ENCODE assay signal across 10 cellular contexts in the genomic region with DNA sequence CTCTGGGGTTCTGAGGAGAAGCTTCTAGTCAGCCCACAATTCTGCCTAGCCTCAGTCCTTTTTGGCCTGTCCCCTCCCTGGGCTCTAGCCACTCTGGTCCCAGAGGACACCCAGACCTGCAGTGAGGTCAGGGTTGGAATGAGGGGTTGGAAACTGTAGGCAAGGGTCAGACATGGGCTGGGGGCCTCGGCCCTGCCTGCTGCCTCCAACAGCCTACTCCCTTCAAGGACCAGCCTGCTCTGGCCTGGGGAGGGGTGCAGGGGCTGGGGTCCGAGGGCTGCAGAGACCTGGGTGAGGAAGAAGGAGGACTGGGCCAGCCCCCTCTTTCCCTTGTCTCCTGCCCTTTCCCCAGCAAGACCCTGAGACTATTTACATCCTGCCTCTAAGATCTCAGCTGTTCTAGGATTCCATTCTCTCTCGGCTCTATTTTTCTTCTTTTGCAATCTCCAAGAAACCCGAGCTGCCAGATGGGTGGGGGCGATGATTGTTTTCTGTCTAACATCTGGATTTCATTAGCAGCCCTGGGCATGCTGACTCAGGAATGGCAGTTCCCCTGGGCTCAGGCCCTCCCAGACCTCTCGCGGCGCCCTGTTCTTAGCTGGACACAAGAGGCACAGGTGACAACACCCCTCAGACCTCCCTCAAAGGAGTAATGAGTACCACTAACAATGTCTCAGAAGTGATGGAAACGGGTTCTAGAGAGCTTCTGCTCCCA. TPM values are rescaled to one million over a fixed set of nuclear protein-coding genes. Genes with fewer than 3 reads are reported as not detected.
A peak's percentile ranks its signal among the peaks of the same experiment; 100 is the strongest.
DNase-seq lines count a peak whose midpoint lies in the region; ATAC-seq and TF ChIP-seq lines count a peak whose summit lies in the region.
"Had no signal": no experiment of that assay in that cellular context is flagged by ENCODE, and none has a peak within 500 bp of the region (broad histone marks: within the 10 kb centered on the region; RNA-seq: fewer than 3 reads in every experiment).

No MANE protein-coding gene starts in this region.

- H3K4me3 ChIP-seq in BE2C (ENCODE audit: low read depth, low read length) = no peak overlapping the region
- H3K4me3 ChIP-seq in WI38 (ENCODE audit: low read depth, low read length) = peak overlapping the region; percentile 20; the same call in 1 of the 2 replicates
- H3K4me3 ChIP-seq in foreskin fibroblast (ENCODE audit: low read depth in 1 of 2, low read length in 2 of 2) = no peak overlapping the region

- no peak for TF ChIP-seq CTCF in BE2C (IDR thresholded peaks at IDR 0.05; ENCODE audit: low read depth, low read length)
- TF ChIP-seq CTCF in WI38 (IDR thresholded peaks at IDR 0.05; ENCODE audit: low read depth, low read length) = no peak
- no peak for TF ChIP-seq CTCF in foreskin fibroblast (IDR thresholded peaks at IDR 0.05; ENCODE audit: low read depth, low read length)

- H3K27me3 ChIP-seq in BE2C = no peaks in the 10 kb centered on the region

- DNase-seq in BE2C (peak; percentile 69), foreskin fibroblast (peak; percentile 93 to 96), sciatic nerve (ENCODE audit: low spot score) (peak; percentile 75), NCI-H2227 treated with DMSO at 0.1 percent for 48 hours (lab: John Stamatoyannopoulos, UW) (no peak), NCI-H1048 (lab: John Stamatoyannopoulos, UW) (no peak), DMS53 (lab: John Stamatoyannopoulos, UW) (no peak)
- no peak for DNase-seq in NK-92 treated with Interleukin-12 subunit alpha and Interleukin-12 subunit beta, amount 100 ng/mL, for 24 hours (lab: John Stamatoyannopoulos, UW)
- DNase-seq: activated CD4-positive, alpha-beta T cell treated with anti-CD3 and anti-CD28 coated beads, Interleukin-2, amount 50 U/mL, for 4 hours; COR-L47 had no signal

- H3K36me3 ChIP-seq in BE2C = no peaks in the 10 kb centered on the region

- peaks cover 16% of the 10 kb centered on the region for H3K4me1 ChIP-seq in BE2C

- intact Hi-C loops in sciatic nerve (cut with DNase I) = no loop called here

- ATAC-seq in sciatic nerve = peak; percentile 82

- no peaks in the 10 kb centered on the region for H3K9me3 ChIP-seq in BE2C

RNA-seq across cellular contexts. Expression of a gene that starts 23.1 kb away (rescaled TPM):
- 5.6 TPM for polyA plus RNA-seq in BE2C (2012; ENCODE audit: insufficient read depth, insufficient read length, low read depth)
- total RNA-seq in sciatic nerve = 150 TPM

Comparison
In these comparisons a context has a peak if more than half of its experiments do, and no peak if none do; other contexts are left out.
1. DNase-seq: peak in BE2C (single experiment), foreskin fibroblast (2 of 2) and sciatic nerve (single experiment); none in NCI-H2227 treated with DMSO at 0.1 percent for 48 hours (single experiment), NCI-H1048 (single experiment), DMS53 (single experiment) and NK-92 treated with Interleukin-12 subunit alpha and Interleukin-12 subunit beta, amount 100 ng/mL, for 24 hours (single experiment).